Comparison of ENCODE assay signal across 17 cellular contexts in the genomic region with DNA sequence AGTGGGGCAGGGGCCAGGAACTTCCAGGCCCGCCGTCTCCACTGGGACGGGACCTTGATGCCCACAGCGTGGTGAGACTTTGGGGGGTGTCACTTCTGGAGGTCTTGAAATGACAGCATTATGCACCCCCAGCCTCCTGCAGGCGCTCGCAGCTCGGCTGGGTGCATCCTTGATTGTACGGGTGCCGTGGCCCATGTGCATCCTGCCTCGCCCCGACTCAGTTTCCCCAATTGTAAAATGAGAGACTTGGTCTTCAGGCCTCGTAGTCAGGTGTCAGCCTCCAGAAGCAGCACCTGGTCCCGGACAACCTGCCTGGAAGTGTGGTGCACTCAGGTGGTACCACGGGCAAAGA. TPM values are rescaled to one million over a fixed set of nuclear protein-coding genes. Genes with fewer than 3 reads are reported as not detected.
A peak's percentile ranks its signal among the peaks of the same experiment; 100 is the strongest.
DNase-seq lines count a peak whose midpoint lies in the region; TF ChIP-seq lines count a peak whose summit lies in the region.
"Had no signal": no experiment of that assay in that cellular context is flagged by ENCODE, and none has a peak within 500 bp of the region (broad histone marks: within the 10 kb centered on the region; RNA-seq: fewer than 3 reads in every experiment).

No MANE protein-coding gene starts in this region.

- DNase-seq in 8988T (peak; percentile 26), GM06990 (ENCODE audit: extremely low read depth, insufficient read length) (peak; percentile 9), RWPE1 (ENCODE audit: low spot score) (no peak), neuronal stem cell (ENCODE audit: low spot score) (no peak), midbrain (lab: John Stamatoyannopoulos, UW) (no peak), activated T-cell treated with anti-CD3 and anti-CD28 coated beads for 4 hours (no peak)
- DNase-seq in stimulated activated CD4-positive, alpha-beta T cell treated with anti-CD3 and anti-CD28 coated beads, Interleukin-2, amount 100 ng/mL, for 48 hours: no peak
- DNase-seq: Caco-2; CD4-positive, CD25-positive, alpha-beta regulatory T cell; DMS153; DND-41; HFFc6 had no signal

- no peak overlapping the region for H2AK5ac ChIP-seq in neuronal stem cell (ENCODE audit: low read depth, low read length)

- no peak overlapping the region for H4K91ac ChIP-seq in neuronal stem cell (ENCODE audit: low read depth, low read length, poor library complexity)

- no peak overlapping the region for H2BK15ac ChIP-seq in neuronal stem cell (ENCODE audit: low read length)

- no peaks in the 10 kb centered on the region for H3K4me1 ChIP-seq in neuronal stem cell (ENCODE audit: control insufficient read depth in 2 of 2, insufficient read depth in 1 of 2, low read depth in 1 of 2, low read length in 2 of 2)
- H3K4me1 ChIP-seq: Caco-2, HAP-1 had no signal

- no peak overlapping the region for H4K8ac ChIP-seq in neuronal stem cell (ENCODE audit: low read depth, low read length)

- H3K4me3 ChIP-seq in GM06990 (replicated peaks; ENCODE audit: low read depth, low read length) (no peak overlapping the region), neuronal stem cell (ENCODE audit: low read length in 2 of 2) (no peak overlapping the region)
- H3K4me3 ChIP-seq: BLaER1, GM12878, GM23338, HAP-1 had no signal

- H3K4me2 ChIP-seq in neuronal stem cell (ENCODE audit: insufficient read depth, low read length, poor library complexity, severe bottlenecking): no peak overlapping the region
- H3K4me2 ChIP-seq: BLaER1, GM23338 had no signal

- H3K18ac ChIP-seq in neuronal stem cell (ENCODE audit: low read length): no peak overlapping the region

- no peak overlapping the region for H2BK120ac ChIP-seq in neuronal stem cell (ENCODE audit: low read depth, low read length)

- H3K27ac ChIP-seq in RWPE1 (peak overlapping the region; percentile 7; the same call in 1 of the 2 replicates), neuronal stem cell (replicated peaks; ENCODE audit: low read length) (no peak overlapping the region)
- H3K27ac ChIP-seq: BLaER1, C4-2B had no signal

- TF ChIP-seq CTCF in GM06990 (IDR thresholded peaks at IDR 0.05; ENCODE audit: insufficient read depth, low read length, poor library complexity, severe bottlenecking) (no peak), RWPE1 (conservative IDR thresholded peaks at IDR 0.05; ENCODE audit: low read depth) (no peak)

- H3K36me3 ChIP-seq in GM06990 (ENCODE audit: control insufficient read depth, insufficient read depth, low read length) (peaks cover 4% of the 10 kb centered on the region), neuronal stem cell (replicated peaks in 1 of 2; ENCODE audit: control insufficient read depth in 2 of 2, insufficient read depth in 2 of 2, low read length in 2 of 2) (peaks cover 43 to 65% of the 10 kb centered on the region in 2 donors)

- H2AFZ ChIP-seq in neuronal stem cell (ENCODE audit: low read length): no peak overlapping the region
- H2AFZ ChIP-seq: GM23338 had no signal

- H3K27me3 ChIP-seq in GM06990 (replicated peaks; ENCODE audit: control insufficient read depth, insufficient read depth, low read length): no peaks in the 10 kb centered on the region
- H3K27me3 ChIP-seq in neuronal stem cell (ENCODE audit: control insufficient read depth in 3 of 3, insufficient read depth in 3 of 3, low read depth in 1 of 3, low read length in 3 of 3): no peaks in the 10 kb centered on the region
- H3K27me3 ChIP-seq: BLaER1 had no signal

- POLR2A ChIA-PET in RWPE1 (lab: Yijun Ruan, JAX; ENCODE audit: low non-redundant PET): no interaction called here

- CTCF ChIA-PET in RWPE1 (lab: Yijun Ruan, JAX): no interaction called here

- no peak overlapping the region for H2BK12ac ChIP-seq in neuronal stem cell (ENCODE audit: low read length)

- H3K14ac ChIP-seq in neuronal stem cell (ENCODE audit: low read length): no peak overlapping the region

- peaks cover 4% of the 10 kb centered on the region for H3K79me1 ChIP-seq in neuronal stem cell (ENCODE audit: low read depth, low read length)

- no peaks in the 10 kb centered on the region for H3K9me3 ChIP-seq in neuronal stem cell (replicated peaks in 1 of 2; ENCODE audit: control insufficient read depth in 2 of 2, insufficient read depth in 1 of 2, low read depth in 1 of 2, low read length in 2 of 2)
- H3K9me3 ChIP-seq: BLaER1, Caco-2, HAP-1 had no signal

- H3K23ac ChIP-seq in neuronal stem cell (ENCODE audit: low read depth, low read length, poor library complexity): peak overlapping the region; percentile 55

- H3K9ac ChIP-seq in neuronal stem cell (ENCODE audit: low read depth, low read length, poor library complexity): peak overlapping the region; percentile 60
- H3K9ac ChIP-seq: BLaER1 had no signal

- H2BK5ac ChIP-seq in neuronal stem cell (ENCODE audit: low read length): no peak overlapping the region

- WGBS in neuronal stem cell (ENCODE audit: extremely low coverage in 2 of 2, insufficient read length in 2 of 2, insufficient replicate concordance in 1 of 2), 2 donors: no CpG with 5 or more reads among the region's 14 CpGs

- H3K4ac ChIP-seq in neuronal stem cell (ENCODE audit: low read length): no peak overlapping the region

RNA-seq across cellular contexts. Expression of a gene that starts 8.9 kb away (rescaled TPM):
- polyA plus RNA-seq in neuronal stem cell (2013, experiment 1 of 2): 10.3 TPM
- polyA plus RNA-seq in neuronal stem cell (2013, experiment 2 of 2): 8.8 TPM

RNA-seq across cellular contexts. Expression of a gene that starts 25.7 kb away (rescaled TPM):
- 21.6 TPM for polyA plus RNA-seq in neuronal stem cell (2013, experiment 1 of 2)
- polyA plus RNA-seq in neuronal stem cell (2013, experiment 2 of 2): 22.4 TPM

RNA-seq across cellular contexts. Expression of a gene that starts 29.6 kb away (rescaled TPM):
- polyA plus RNA-seq in neuronal stem cell (2013, experiment 1 of 2): 20.4 TPM
- 21.2 TPM for polyA plus RNA-seq in neuronal stem cell (2013, experiment 2 of 2)

Comparison
In these comparisons a context has a peak if more than half of its experiments do, and no peak if none do; other contexts are left out.
1. DNase-seq: peak in 8988T (single experiment) and GM06990 (single experiment); none in RWPE1 (single experiment), neuronal stem cell (single experiment), midbrain (single experiment), stimulated activated CD4-positive, alpha-beta T cell treated with anti-CD3 and anti-CD28 coated beads, Interleukin-2, amount 100 ng/mL, for 48 hours (0 of 2) and activated T-cell treated with anti-CD3 and anti-CD28 coated beads for 4 hours (single experiment).